8 cellular contexts compared by ENCODE assay signal in genomic region chr3:197456271-197457091, GRCh38.
DNase-seq lines count a peak whose midpoint lies in the region; ATAC-seq and TF ChIP-seq lines count a peak whose summit lies in the region.

No MANE protein-coding gene starts in this region.

- H3K27me3 Mint-ChIP-seq in activated B cell treated with CpG ODN at 0.5 μM for 24 hours, result no peaks in the 10 kb centered on the region

- intact Hi-C loops in activated B cell treated with CpG ODN at 0.5 μM for 24 hours (cut with micrococcal nuclease), result loop anchor here (1.0 to 2.0 kb wide), 2 partner anchors 41 to 158 kb away; partner anchors contain the start of gene DLG1
- intact Hi-C loops in lower leg skin (cut with DNase I; ENCODE audit: low total_unique reads), result no loop called here

- peaks cover 14% of the 10 kb centered on the region for H3K4me1 Mint-ChIP-seq in activated B cell treated with CpG ODN at 0.5 μM for 24 hours

- 9 to 13% methylated on average over 27 to 40 of the region's 47 CpGs for WGBS in lower leg skin, 2 donors

- CTCF ChIA-PET in activated B cell treated with CpG ODN at 0.5 μM for 24 hours (lab: Charles Lee), result no interaction called here

- H3K27ac Mint-ChIP-seq in activated B cell treated with CpG ODN at 0.5 μM for 24 hours, result peak overlapping the region; percentile 83

- POLR2A ChIA-PET in activated B cell treated with CpG ODN at 0.5 μM for 24 hours (lab: Charles Lee), result no interaction called here

- no peaks in the 10 kb centered on the region for H3K9me3 Mint-ChIP-seq in activated B cell treated with CpG ODN at 0.5 μM for 24 hours

- peak overlapping the region; percentile 88 for H3K4me3 Mint-ChIP-seq in activated B cell treated with CpG ODN at 0.5 μM for 24 hours

- peak overlapping the region; percentile 25 for H3K4me3 ChIP-seq in lower leg skin (ENCODE audit: low read depth, poor library complexity, severe bottlenecking)

- TF ChIP-seq POLR2A in lower leg skin (IDR thresholded peaks at IDR 0.05), result no peak

- ATAC-seq in HG02798 (IDR thresholded peaks at IDR 0.05; ENCODE audit: poor library complexity, unreplicated experiment), result peak; percentile 61
- ATAC-seq in activated B cell treated with CpG ODN at 0.5 μM for 24 hours (ENCODE audit: low read depth), result peak; percentile 66

- H3K36me3 Mint-ChIP-seq in activated B cell treated with CpG ODN at 0.5 μM for 24 hours (ENCODE audit: low read depth), result peaks cover 4% of the 10 kb centered on the region

- TF ChIP-seq CTCF in activated B cell treated with CpG ODN at 0.5 μM for 24 hours (IDR thresholded peaks at IDR 0.05), result no peak
- no peak for TF ChIP-seq CTCF in lower leg skin (IDR thresholded peaks at IDR 0.05)

- DNase-seq in Daoy (ENCODE audit: low read depth) (peak; percentile 93), activated B cell treated with CpG ODN at 0.5 μM for 24 hours (peak; percentile 42), dedifferentiated amniotic fluid mesenchymal stem cell (ENCODE audit: extremely low spot score) (peak; percentile 63), lower leg skin (ENCODE audit: low spot score in 2 of 2) (peak; percentile 78 to 97), NCI-H2081 (lab: John Stamatoyannopoulos, UW) (no peak), KG1 (lab: John Stamatoyannopoulos, UW) (no peak)
- peak; percentile 11 to 65 (median 32) for DNase-seq in stimulated activated CD4-positive, alpha-beta T cell treated with anti-CD3 and anti-CD28 coated beads, TNF-alpha, amount 100 ng/mL, for 24 hours (ENCODE audit: low read depth in 3 of 3)

Comparison
In these comparisons a context has a peak if more than half of its experiments do, and no peak if none do; other contexts are left out.
1. DNase-seq: peak in Daoy (single experiment), activated B cell treated with CpG ODN at 0.5 μM for 24 hours (single experiment), dedifferentiated amniotic fluid mesenchymal stem cell (single experiment), lower leg skin (2 of 2) and stimulated activated CD4-positive, alpha-beta T cell treated with anti-CD3 and anti-CD28 coated beads, TNF-alpha, amount 100 ng/mL, for 24 hours (3 of 3); none in NCI-H2081 (0 of 2) and KG1 (single experiment).